In genomic region chr12:120247621-120248030, GRCh38 we compare ENCODE assay signal across 8 cellular contexts.
DNase-seq lines count a peak whose midpoint lies in the region; ATAC-seq and TF ChIP-seq lines count a peak whose summit lies in the region.
"Had no signal": no experiment of that assay in that cellular context is flagged by ENCODE, and none has a peak within 500 bp of the region (broad histone marks: within the 10 kb centered on the region; RNA-seq: fewer than 3 reads in every experiment).

No MANE protein-coding gene starts in this region.

- no peak for TF ChIP-seq CTCF in fibroblast of pulmonary artery (IDR thresholded peaks at IDR 0.05; ENCODE audit: low read length, missing control alignments)

- DNase-seq in GM04504 (ENCODE audit: low read depth) (peak; percentile 76), SW 1271 (lab: John Stamatoyannopoulos, UW) (peak; percentile 35 to 75), fibroblast of pulmonary artery (ENCODE audit: low read depth) (peak; percentile 51), skeletal muscle cell (ENCODE audit: low read depth) (peak; percentile 59)
- no peak for DNase-seq in NK-92 treated with Interleukin-12 subunit alpha and Interleukin-12 subunit beta, amount 100 ng/mL, for 24 hours (lab: John Stamatoyannopoulos, UW)
- DNase-seq: NCI-H69 had no signal

- ATAC-seq in GM18873 (IDR thresholded peaks at IDR 0.05; ENCODE audit: low FRiP score, unreplicated experiment): no peak
- no peak for ATAC-seq in HG02870 (IDR thresholded peaks at IDR 0.05; ENCODE audit: unreplicated experiment)

- H3K4me3 ChIP-seq in fibroblast of pulmonary artery (replicated peaks; ENCODE audit: low read depth, low read length) (no peak overlapping the region), skeletal muscle cell (ENCODE audit: low read depth, low read length) (no peak overlapping the region)
